ENCODE assay signal across 8 cellular contexts in the genomic region with DNA sequence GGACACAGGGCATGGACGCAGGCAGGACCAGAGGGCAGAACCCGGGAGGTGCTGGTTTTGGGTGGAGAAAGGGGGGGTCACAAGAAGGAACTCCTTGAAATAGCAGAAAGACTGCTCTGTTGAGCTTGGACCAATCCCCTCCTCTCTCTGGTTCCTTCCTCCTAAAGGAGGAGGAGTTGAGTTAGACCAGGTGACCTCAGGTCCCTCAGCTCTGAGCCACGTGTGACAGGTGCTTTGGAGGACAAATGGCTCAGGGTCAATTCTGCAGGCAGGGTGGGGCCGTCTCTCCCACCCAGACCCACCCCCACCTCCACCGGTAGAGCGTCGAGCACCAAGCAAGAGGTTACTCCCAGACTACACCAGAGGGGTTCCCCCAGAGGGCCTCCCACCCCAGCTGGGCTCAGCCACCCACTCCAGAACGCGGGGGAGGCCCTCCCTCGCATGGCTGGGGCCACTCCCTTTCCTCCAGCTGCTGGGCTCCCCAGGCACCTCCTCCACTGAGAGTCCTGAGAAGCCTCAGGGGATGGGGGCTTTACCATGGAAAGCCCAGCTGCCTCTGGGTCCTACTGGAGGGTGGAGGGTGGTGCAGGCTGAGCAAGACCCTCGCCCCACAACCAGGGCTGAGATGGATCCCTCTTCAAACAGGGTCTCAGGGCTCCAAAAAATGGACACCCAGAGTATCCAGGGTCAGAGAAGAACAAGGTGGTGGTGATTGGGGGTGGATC. TPM values are rescaled to one million over a fixed set of nuclear protein-coding genes. Genes with fewer than 3 reads are reported as not detected.
DNase-seq lines count a peak whose midpoint lies in the region; ATAC-seq and TF ChIP-seq lines count a peak whose summit lies in the region.

No MANE protein-coding gene starts in this region.

- no peaks in the 10 kb centered on the region for H3K9me2 ChIP-seq in neural cell (ENCODE audit: insufficient read depth, low read length)

- no peak for TF ChIP-seq EP300 in neural cell (conservative IDR thresholded peaks at IDR 0.05; ENCODE audit: poor library complexity, severe bottlenecking)

- H3F3A ChIP-seq in neural cell (ENCODE audit: insufficient read depth, low read length, poor library complexity, severe bottlenecking) = no peaks in the 10 kb centered on the region

- H3K4me3 ChIP-seq in neural cell (ENCODE audit: low read length) = peak overlapping the region; percentile 70

- no peak overlapping the region for H3K27ac ChIP-seq in neural cell (ENCODE audit: low read length)

- H2AFZ ChIP-seq in neural cell (ENCODE audit: low read depth, low read length) = peak overlapping the region; percentile 33

- peak overlapping the region; percentile 55 for H3K4me2 ChIP-seq in neural cell (ENCODE audit: low read length)

- H4K20me1 ChIP-seq in neural cell (ENCODE audit: insufficient read depth) = no peaks in the 10 kb centered on the region

- ATAC-seq in esophagus mucosa = peak; percentile 43

- POLR2A ChIA-PET in GM10248 (lab: Yijun Ruan, JAX) = interaction anchor here (1.3 kb wide), 1 partner anchor 31 kb away, joined by 3 read pairs; no protein-coding TSS in a partner anchor

- no peaks in the 10 kb centered on the region for H3K36me3 ChIP-seq in neural cell (ENCODE audit: insufficient read depth, low read length)

- peak overlapping the region; percentile 63 for H3K9ac ChIP-seq in neural cell (ENCODE audit: low read length)

- no peaks in the 10 kb centered on the region for H3K79me2 ChIP-seq in neural cell (replicated peaks; ENCODE audit: insufficient read depth, low read length)

- H3K9me3 ChIP-seq in neural cell (ENCODE audit: low read length) = no peaks in the 10 kb centered on the region

- CTCF ChIA-PET in GM10248 (lab: Yijun Ruan, JAX) = interaction anchor here (1.0 to 2.1 kb wide), 2 partner anchors 10 to 25 kb away, joined by 3 to 5 read pairs; no protein-coding TSS in a partner anchor

- peaks cover 5% of the 10 kb centered on the region for H3K27me3 ChIP-seq in neural cell (ENCODE audit: insufficient read depth, low read depth, low read length)

- no peak for TF ChIP-seq CTCF in GM10248 (IDR thresholded peaks at IDR 0.05; ENCODE audit: control extremely low read depth, extremely low read depth, low read depth, missing control alignments)
- TF ChIP-seq CTCF in neural cell (IDR thresholded peaks at IDR 0.05; ENCODE audit: poor library complexity, severe bottlenecking) = no peak

- TF ChIP-seq RAD21 in neural cell (conservative IDR thresholded peaks at IDR 0.05) = no peak

- intact Hi-C loops in posterior vena cava (cut with DNase I) = no loop called here

- DNase-seq in GM10248 (ENCODE audit: extremely low spot score) (peak; percentile 78), H4 (ENCODE audit: low spot score) (peak; percentile 52), NCI-H1694 (lab: John Stamatoyannopoulos, UW) (peak; percentile 24), posterior vena cava (ENCODE audit: low spot score) (no peak), OCI-M2 (lab: John Stamatoyannopoulos, UW; ENCODE audit: unreplicated experiment) (no peak)
- peak; percentile 33 for DNase-seq in activated CD4-positive, alpha-beta T cell treated with anti-CD3 and anti-CD28 coated beads for 48 hours

TF ChIP-seq in neural cell, 6 proteins besides CTCF, POLR2A, EP300 and RAD21:
- TF ChIP-seq SMC3 (conservative IDR thresholded peaks at IDR 0.05; ENCODE audit: poor library complexity) (no peak), TAF1 (IDR thresholded peaks at IDR 0.05; ENCODE audit: low read depth) (no peak)

RNA-seq across cellular contexts. Expression of a gene that starts 7.7 kb away (rescaled TPM):
- total RNA-seq in H4 (2014; rRNA removed; shearing (Covaris generic)) = 53.1 and 53.4 TPM in 2 replicates
- total RNA-seq in esophagus mucosa = 94.2 TPM
- polyA plus RNA-seq in neural cell = 5.7 and 5.8 TPM in 2 replicates
- polyA minus RNA-seq in neural cell = 8.0 and 8.9 TPM in 2 replicates
- total RNA-seq in posterior vena cava = 100 to 1,000 TPM; 270 to 381 TPM

RNA-seq across cellular contexts. Expression of a gene that starts 28.7 kb away (rescaled TPM):
- 70.9 and 80.5 TPM in 2 replicates for total RNA-seq in H4 (2014; rRNA removed; shearing (Covaris generic))
- total RNA-seq in esophagus mucosa (42.2 TPM), posterior vena cava (10 to 100 TPM; 56.6 to 58.0 TPM)
- polyA plus RNA-seq in neural cell = 105 and 111 TPM in 2 replicates
- 111 and 115 TPM in 2 replicates for polyA minus RNA-seq in neural cell

RNA-seq across cellular contexts. Expression of a gene that starts 31.7 kb away (rescaled TPM):
- total RNA-seq in H4 (2014; rRNA removed; shearing (Covaris generic)) = 34.1 and 47.0 TPM in 2 replicates
- 21.4 TPM for total RNA-seq in esophagus mucosa
- polyA plus RNA-seq in neural cell = 35.8 and 37.6 TPM in 2 replicates
- 53.6 and 56.6 TPM in 2 replicates for polyA minus RNA-seq in neural cell
- 10 to 100 TPM; 23.5 to 25.2 TPM for total RNA-seq in posterior vena cava

Comparison
In these comparisons a context has a peak if more than half of its experiments do, and no peak if none do; other contexts are left out.
1. DNase-seq: peak in GM10248 (single experiment), H4 (single experiment), NCI-H1694 (single experiment) and activated CD4-positive, alpha-beta T cell treated with anti-CD3 and anti-CD28 coated beads for 48 hours (single experiment); none in posterior vena cava (single experiment) and OCI-M2 (single experiment).